Comparison of ENCODE assay signal across 1 cellular context in genomic region chr1:43540653-43541071, GRCh38.
TF ChIP-seq lines count a peak whose summit lies in the region.

No MANE protein-coding gene starts in this region.

TF ChIP-seq in liver, 16 proteins besides CTCF, POLR2A, EP300 and RAD21:
- TF ChIP-seq, protein P1, sequence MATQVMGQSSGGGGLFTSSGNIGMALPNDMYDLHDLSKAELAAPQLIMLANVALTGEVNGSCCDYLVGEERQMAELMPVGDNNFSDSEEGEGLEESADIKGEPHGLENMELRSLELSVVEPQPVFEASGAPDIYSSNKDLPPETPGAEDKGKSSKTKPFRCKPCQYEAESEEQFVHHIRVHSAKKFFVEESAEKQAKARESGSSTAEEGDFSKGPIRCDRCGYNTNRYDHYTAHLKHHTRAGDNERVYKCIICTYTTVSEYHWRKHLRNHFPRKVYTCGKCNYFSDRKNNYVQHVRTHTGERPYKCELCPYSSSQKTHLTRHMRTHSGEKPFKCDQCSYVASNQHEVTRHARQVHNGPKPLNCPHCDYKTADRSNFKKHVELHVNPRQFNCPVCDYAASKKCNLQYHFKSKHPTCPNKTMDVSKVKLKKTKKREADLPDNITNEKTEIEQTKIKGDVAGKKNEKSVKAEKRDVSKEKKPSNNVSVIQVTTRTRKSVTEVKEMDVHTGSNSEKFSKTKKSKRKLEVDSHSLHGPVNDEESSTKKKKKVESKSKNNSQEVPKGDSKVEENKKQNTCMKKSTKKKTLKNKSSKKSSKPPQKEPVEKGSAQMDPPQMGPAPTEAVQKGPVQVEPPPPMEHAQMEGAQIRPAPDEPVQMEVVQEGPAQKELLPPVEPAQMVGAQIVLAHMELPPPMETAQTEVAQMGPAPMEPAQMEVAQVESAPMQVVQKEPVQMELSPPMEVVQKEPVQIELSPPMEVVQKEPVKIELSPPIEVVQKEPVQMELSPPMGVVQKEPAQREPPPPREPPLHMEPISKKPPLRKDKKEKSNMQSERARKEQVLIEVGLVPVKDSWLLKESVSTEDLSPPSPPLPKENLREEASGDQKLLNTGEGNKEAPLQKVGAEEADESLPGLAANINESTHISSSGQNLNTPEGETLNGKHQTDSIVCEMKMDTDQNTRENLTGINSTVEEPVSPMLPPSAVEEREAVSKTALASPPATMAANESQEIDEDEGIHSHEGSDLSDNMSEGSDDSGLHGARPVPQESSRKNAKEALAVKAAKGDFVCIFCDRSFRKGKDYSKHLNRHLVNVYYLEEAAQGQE (IDR thresholded peaks at IDR 0.05) = no peak
- TF ChIP-seq RXRA (IDR thresholded peaks at IDR 0.05) (peak in 1 of 2 donors; percentile 24), HNF4A (conservative IDR thresholded peaks at IDR 0.05) (peak in 1 of 2 donors; percentile 13)
TF ChIP-seq in liver: peak in this region for 2.
